In the genomic region with DNA sequence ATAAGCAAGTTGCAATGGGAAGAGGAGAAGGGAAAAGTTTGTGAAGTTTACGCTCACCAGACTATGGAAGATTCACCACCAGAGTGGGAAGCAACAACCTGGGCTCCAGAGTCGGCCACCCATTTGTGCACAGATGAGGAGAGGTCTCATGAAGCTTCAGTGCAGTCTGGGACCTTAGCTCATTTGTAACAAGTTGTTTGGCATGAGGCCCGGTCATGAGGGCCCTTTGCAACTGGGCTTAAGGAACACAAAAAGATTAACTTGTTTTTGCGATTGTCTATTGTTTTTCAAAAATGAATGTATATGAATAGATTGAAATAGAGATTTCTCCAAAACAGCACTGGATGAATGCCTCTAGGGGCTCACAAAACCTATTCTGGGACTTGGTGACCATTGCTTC, we compare ENCODE assay signal across 35 cellular contexts.
"Had no signal": no experiment of that assay in that cellular context is flagged by ENCODE, and none has a peak within 500 bp of the region (broad histone marks: within the 10 kb centered on the region; RNA-seq: fewer than 3 reads in every experiment).

No MANE protein-coding gene starts in this region.

- H3K27ac Mint-ChIP-seq: activated B cell treated with CpG ODN at 0.5 μM for 24 hours; activated CD8-positive, alpha-beta memory T cell treated with anti-CD3 and anti-CD28 coated beads, Interleukin-2, amount 10 ng/mL, durations not matched to agents 7 days and 5 days; activated CD8-positive, alpha-beta T cell treated with anti-CD3 and anti-CD28 coated beads, Interleukin-2, amount 10 ng/mL, durations not matched to agents 7 days and 5 days; activated naive CD4-positive, alpha-beta T cell treated with anti-CD3 and anti-CD28 coated beads for 36 hours; activated naive CD4-positive, alpha-beta T cell treated with anti-CD3 and anti-CD28 coated beads, Interleukin-2, amount 50 U/mL, for 24 hours; activated naive CD8-positive, alpha-beta T cell treated with anti-CD3 and anti-CD28 coated beads for 36 hours; activated naive CD8-positive, alpha-beta T cell treated with anti-CD3 and anti-CD28 coated beads, Interleukin-2, amount 50 U/mL, for 24 hours; activated T-helper 1 cell treated with anti-CD3 and anti-CD28 coated beads, Interleukin-12 subunit alpha, Interleukin-12 subunit beta, Interleukin-2, Interleukin-4 antibody, amounts not matched to agents 30 ng/mL and 10 ng/mL and 1 ng/mL, durations not matched to agents 14 hours and 24 hours and 36 hours; activated T-helper 2 cell treated with anti-CD3 and anti-CD28 coated beads, Interferon-gamma antibody, Interleukin-2, Interleukin-4, amounts not matched to agents 10 μg/mL and 5 μg/mL and 100 μg/mL, durations not matched to agents 14 hours and 24 hours and 36 hours; effector memory CD8-positive, alpha-beta T cell; T-helper 17 cell; T-helper 2 cell treated with Interferon-gamma antibody and Interleukin-4, amounts not matched to agents 5 μg/mL and 100 μg/mL, for 36 hours had no signal

- ATAC-seq: activated CD4-positive, CD25-positive, alpha-beta regulatory T cell treated with anti-CD3 and anti-CD28 coated beads, Interleukin-2, amount 50 U/mL, for 24 hours; activated CD8-positive, alpha-beta memory T cell treated with anti-CD3 and anti-CD28 coated beads, Interleukin-2, amount 10 ng/mL, durations not matched to agents 7 days and 5 days; activated CD8-positive, alpha-beta T cell treated with anti-CD3 and anti-CD28 coated beads, Interleukin-2, amount 10 ng/mL, durations not matched to agents 7 days and 5 days; activated naive CD8-positive, alpha-beta T cell treated with anti-CD3 and anti-CD28 coated beads, Interleukin-2, amount 50 U/mL, for 24 hours; body of pancreas; effector memory CD8-positive, alpha-beta T cell; foreskin keratinocyte; gastrocnemius medialis; T-helper 17 cell had no signal

- H3K27ac ChIP-seq: adrenal gland, esophagus muscularis mucosa, foreskin keratinocyte, gastrocnemius medialis, WERI-Rb-1 had no signal

- H3K36me3 ChIP-seq: adrenal gland, esophagus muscularis mucosa, gastrocnemius medialis, WERI-Rb-1 had no signal

- H3K4me1 Mint-ChIP-seq: activated B cell treated with CpG ODN at 0.5 μM for 24 hours; activated CD8-positive, alpha-beta memory T cell treated with anti-CD3 and anti-CD28 coated beads, Interleukin-2, amount 10 ng/mL, durations not matched to agents 7 days and 5 days; activated naive CD4-positive, alpha-beta T cell treated with anti-CD3 and anti-CD28 coated beads, Interleukin-2, amount 50 U/mL, for 24 hours; activated naive CD8-positive, alpha-beta T cell treated with anti-CD3 and anti-CD28 coated beads for 36 hours; activated naive CD8-positive, alpha-beta T cell treated with anti-CD3 and anti-CD28 coated beads, Interleukin-2, amount 50 U/mL, for 24 hours; T-helper 17 cell had no signal

- H3K36me3 Mint-ChIP-seq: activated CD8-positive, alpha-beta memory T cell treated with anti-CD3 and anti-CD28 coated beads, Interleukin-2, amount 10 ng/mL, durations not matched to agents 7 days and 5 days had no signal

- H3K4me3 Mint-ChIP-seq: activated B cell treated with CpG ODN at 0.5 μM for 24 hours; activated CD8-positive, alpha-beta memory T cell treated with anti-CD3 and anti-CD28 coated beads, Interleukin-2, amount 10 ng/mL, durations not matched to agents 7 days and 5 days; activated CD8-positive, alpha-beta T cell treated with anti-CD3 and anti-CD28 coated beads, Interleukin-2, amount 10 ng/mL, durations not matched to agents 7 days and 5 days; activated naive CD4-positive, alpha-beta T cell treated with anti-CD3 and anti-CD28 coated beads for 36 hours; activated naive CD4-positive, alpha-beta T cell treated with anti-CD3 and anti-CD28 coated beads, Interleukin-2, amount 50 U/mL, for 24 hours; activated naive CD8-positive, alpha-beta T cell treated with anti-CD3 and anti-CD28 coated beads for 36 hours; activated naive CD8-positive, alpha-beta T cell treated with anti-CD3 and anti-CD28 coated beads, Interleukin-2, amount 50 U/mL, for 24 hours; activated T-helper 1 cell treated with anti-CD3 and anti-CD28 coated beads, Interleukin-12 subunit alpha, Interleukin-12 subunit beta, Interleukin-2, Interleukin-4 antibody, amounts not matched to agents 30 ng/mL and 10 ng/mL and 1 ng/mL, durations not matched to agents 14 hours and 24 hours and 36 hours; effector memory CD8-positive, alpha-beta T cell; T-helper 17 cell; T-helper 2 cell treated with Interferon-gamma antibody and Interleukin-4, amounts not matched to agents 5 μg/mL and 100 μg/mL, for 36 hours had no signal

- FAIRE-seq: colon had no signal

- H3K4me3 ChIP-seq: adrenal gland, body of pancreas, esophagus muscularis mucosa, gastrocnemius medialis had no signal

- H3K9me3 ChIP-seq: adrenal gland, body of pancreas, esophagus muscularis mucosa, gastrocnemius medialis had no signal

- H3K27me3 Mint-ChIP-seq: activated B cell treated with CpG ODN at 0.5 μM for 24 hours; activated CD8-positive, alpha-beta memory T cell treated with anti-CD3 and anti-CD28 coated beads, Interleukin-2, amount 10 ng/mL, durations not matched to agents 7 days and 5 days; activated naive CD4-positive, alpha-beta T cell treated with anti-CD3 and anti-CD28 coated beads, Interleukin-2, amount 50 U/mL, for 24 hours; activated naive CD8-positive, alpha-beta T cell treated with anti-CD3 and anti-CD28 coated beads for 36 hours; activated naive CD8-positive, alpha-beta T cell treated with anti-CD3 and anti-CD28 coated beads, Interleukin-2, amount 50 U/mL, for 24 hours; T-helper 17 cell had no signal

- H3K27me3 ChIP-seq: adrenal gland, body of pancreas, esophagus muscularis mucosa, foreskin keratinocyte, gastrocnemius medialis had no signal

- H3K4me1 ChIP-seq: adrenal gland, esophagus muscularis mucosa, foreskin keratinocyte, gastrocnemius medialis had no signal

- DNase-seq: activated B cell treated with CpG ODN at 0.5 μM for 24 hours; activated CD4-positive, alpha-beta T cell treated with anti-CD3 and anti-CD28 coated beads for 48 hours; activated CD4-positive, alpha-beta T cell treated with anti-CD3 and anti-CD28 coated beads, Interleukin-2, amount 50 U/mL, for 1 hour; activated CD4-positive, alpha-beta T cell treated with anti-CD3 and anti-CD28 coated beads, Interleukin-2, amount 50 U/mL, for 48 hours; activated CD8-positive, alpha-beta memory T cell treated with anti-CD3 and anti-CD28 coated beads, Interleukin-2, amount 10 ng/mL, durations not matched to agents 7 days and 5 days; activated CD8-positive, alpha-beta memory T cell treated with anti-CD3 and anti-CD28 coated beads, Interleukin-2, amount 50 U/mL, for 4 hours; activated CD8-positive, alpha-beta T cell treated with anti-CD3 and anti-CD28 coated beads, Interleukin-2, amount 10 ng/mL, durations not matched to agents 7 days and 5 days; activated effector memory CD4-positive, alpha-beta T cell treated with anti-CD3 and anti-CD28 coated beads, Interleukin-2, amount 50 U/mL, for 16 hours; activated naive CD4-positive, alpha-beta T cell treated with anti-CD3 and anti-CD28 coated beads for 36 hours; activated naive CD8-positive, alpha-beta T cell treated with anti-CD3 and anti-CD28 coated beads for 36 hours; activated naive CD8-positive, alpha-beta T cell treated with anti-CD3 and anti-CD28 coated beads, Interleukin-2, amount 50 U/mL, for 24 hours; activated T-cell treated with anti-CD3 and anti-CD28 coated beads, Interleukin-2, amount 50 U/mL, for 1 hour; activated T-cell treated with anti-CD3 and anti-CD28 coated beads, Interleukin-2, amount 50 U/mL, for 48 hours; adrenal gland; aorta; caudate nucleus; cortex of kidney; dermis blood vessel endothelial cell; effector CD4-positive, alpha-beta T cell; effector memory CD8-positive, alpha-beta T cell; erythroblast; foreskin keratinocyte; gastrocnemius medialis; T-helper 1 cell; T-helper 17 cell; T1000; WERI-Rb-1 had no signal
